In genomic region chr3:113063126-113063894, GRCh38 we compare ENCODE assay signal across 26 cellular contexts.
A peak's percentile ranks its signal among the peaks of the same experiment; 100 is the strongest.
DNase-seq lines count a peak whose midpoint lies in the region; ATAC-seq and TF ChIP-seq lines count a peak whose summit lies in the region.
"Had no signal": no experiment of that assay in that cellular context is flagged by ENCODE, and none has a peak within 500 bp of the region (broad histone marks: within the 10 kb centered on the region; RNA-seq: fewer than 3 reads in every experiment).

No MANE protein-coding gene starts in this region.

- no peak for ATAC-seq in stimulated activated naive CD8-positive, alpha-beta T cell treated with anti-CD3 and anti-CD28 coated beads, Interleukin-15, Interleukin-2, amounts not matched to agents 100 U/mL and 50 U/mL, for 24 hours
- ATAC-seq: body of pancreas, HepG2, SK-N-SH treated with all-trans-retinoic acid at 6 μM for 48 hours had no signal

- no peaks in the 10 kb centered on the region for H3K27me3 Mint-ChIP-seq in MCF 10A (ENCODE audit: insufficient read depth, unreplicated experiment)
- no peaks in the 10 kb centered on the region for H3K27me3 Mint-ChIP-seq in nephron (ENCODE audit: low read depth)
- H3K27me3 Mint-ChIP-seq in type B pancreatic cell, result no peaks in the 10 kb centered on the region
- H3K27me3 Mint-ChIP-seq: activated B cell treated with CpG ODN at 0.5 μM for 24 hours; activated CD4-positive, alpha-beta memory T cell treated with anti-CD3 and anti-CD28 coated beads for 36 hours had no signal

- BruUV-seq in MCF 10A (replicated peaks; lab: Mats Ljungman, UMichigan), result no TSS peak

- POLR2A ChIA-PET in MCF 10A (lab: Yijun Ruan, JAX), result interaction anchor here (0.7 to 1.4 kb wide), 2 partner anchors 32 to 45 kb away, joined by 3 to 4 read pairs; no protein-coding TSS in a partner anchor

- H3K4me3 Mint-ChIP-seq in MCF 10A (ENCODE audit: unreplicated experiment), result no peak overlapping the region
- H3K4me3 Mint-ChIP-seq in nephron, result no peak overlapping the region
- no peak overlapping the region for H3K4me3 Mint-ChIP-seq in type B pancreatic cell
- H3K4me3 Mint-ChIP-seq: activated B cell treated with CpG ODN at 0.5 μM for 24 hours; activated CD4-positive, alpha-beta memory T cell treated with anti-CD3 and anti-CD28 coated beads for 36 hours; CD8-positive, alpha-beta memory T cell; T-helper 2 cell treated with Interferon-gamma antibody and Interleukin-4, amounts not matched to agents 5 μg/mL and 100 μg/mL, for 36 hours had no signal

- peak overlapping the region; percentile 76 for H3K27ac Mint-ChIP-seq in MCF 10A (ENCODE audit: low read depth, unreplicated experiment)
- H3K27ac Mint-ChIP-seq in nephron, result peak overlapping the region in 2 of 3 experiments; percentile 45 to 90
- H3K27ac Mint-ChIP-seq in type B pancreatic cell, result no peak overlapping the region
- H3K27ac Mint-ChIP-seq: activated B cell treated with CpG ODN at 0.5 μM for 24 hours; activated CD4-positive, alpha-beta memory T cell treated with anti-CD3 and anti-CD28 coated beads for 36 hours; T-helper 2 cell treated with Interferon-gamma antibody and Interleukin-4, amounts not matched to agents 5 μg/mL and 100 μg/mL, for 36 hours had no signal

- H3K4me1 ChIP-seq in breast epithelium (no peaks in the 10 kb centered on the region), esophagus muscularis mucosa (peaks cover 0 to 23% (median 14%) of the 10 kb centered on the region in 4 donors)
- H3K4me1 ChIP-seq: body of pancreas, tibial nerve had no signal

- peaks cover 16% of the 10 kb centered on the region for H3K9me3 Mint-ChIP-seq in MCF 10A (ENCODE audit: unreplicated experiment)
- peaks cover 25% of the 10 kb centered on the region for H3K9me3 Mint-ChIP-seq in nephron
- peaks cover 10% of the 10 kb centered on the region for H3K9me3 Mint-ChIP-seq in type B pancreatic cell

- intact Hi-C loops in MCF 10A (cut with micrococcal nuclease), result no loop called here
- intact Hi-C loops in breast epithelium (cut with DNase I; ENCODE audit: low total_unique reads), result no loop called here
- intact Hi-C loops in esophagus muscularis mucosa (cut with DNase I), result no loop called here

- CTCF ChIA-PET in MCF 10A (lab: Yijun Ruan, JAX), result interaction anchor here (0.6 to 2.5 kb wide), 5 partner anchors 10 to 1073 kb away, joined by 3 to 9 read pairs (median 3); no protein-coding TSS in a partner anchor

- H3K27ac ChIP-seq in breast epithelium (no peak overlapping the region), esophagus muscularis mucosa (replicated peaks in 1 of 4) (peak overlapping the region; percentile 16 to 57 (median 56))
- H3K27ac ChIP-seq: body of pancreas, tibial nerve had no signal

- WGBS in esophagus muscularis mucosa, result 67% methylated on average over 4 of the region's 4 CpGs

- H3K36me3 ChIP-seq in breast epithelium (no peaks in the 10 kb centered on the region), esophagus muscularis mucosa (no peaks in the 10 kb centered on the region)

- TF ChIP-seq POLR2A in breast epithelium (IDR thresholded peaks at IDR 0.05) (no peak), esophagus muscularis mucosa (IDR thresholded peaks at IDR 0.05; ENCODE audit: low read depth) (no peak)

- DNase-seq in MCF 10A (ENCODE audit: unreplicated experiment) (peak; percentile 41), breast epithelium (ENCODE audit: low spot score in 2 of 2) (no peak), esophagus muscularis mucosa (ENCODE audit: extremely low spot score) (no peak), type B pancreatic cell (ENCODE audit: extremely low spot score, unreplicated experiment) (no peak), AG08396 (ENCODE audit: low spot score) (no peak)
- DNase-seq in stimulated activated naive CD8-positive, alpha-beta T cell treated with anti-CD3 and anti-CD28 coated beads, Interleukin-15, Interleukin-2, amounts not matched to agents 100 U/mL and 50 U/mL, for 24 hours, result no peak
- DNase-seq in activated CD4-positive, alpha-beta T cell treated with anti-CD3 and anti-CD28 coated beads, Interleukin-2, amount 50 U/mL, for 48 hours, result no peak
- DNase-seq: 8988T; activated B cell treated with CpG ODN at 0.5 μM for 24 hours; activated CD4-positive, alpha-beta memory T cell treated with anti-CD3 and anti-CD28 coated beads for 36 hours; activated effector memory CD4-positive, alpha-beta T cell treated with Interleukin-2 at 50 U/mL for 16 hours; body of pancreas; CD8-positive, alpha-beta memory T cell; effector memory CD4-positive, alpha-beta T cell; GF-D8; GOT3; midbrain; NCI-H1417 treated with DMSO at 0.1 percent for 48 hours; NCI-H524 treated with DMSO at 0.1 percent for 48 hours; small intestine; stimulated activated naive CD4-positive, alpha-beta T cell treated with Interleukin-2 at 50 U/mL for 16 hours had no signal

- H3K9me3 ChIP-seq in breast epithelium (peaks cover 0 to 9% of the 10 kb centered on the region in 2 donors), esophagus muscularis mucosa (peaks cover 0 to 9% (median 0%) of the 10 kb centered on the region in 4 donors)
- H3K9me3 ChIP-seq: body of pancreas had no signal

- no peak for TF ChIP-seq EP300 in esophagus muscularis mucosa (IDR thresholded peaks at IDR 0.05)

- H3K36me3 Mint-ChIP-seq in MCF 10A (ENCODE audit: insufficient read depth, unreplicated experiment) (no peaks in the 10 kb centered on the region), nephron (ENCODE audit: low read depth) (peaks cover 32% of the 10 kb centered on the region), type B pancreatic cell (peaks cover 16% of the 10 kb centered on the region)

- H3K4me3 ChIP-seq in breast epithelium (no peak overlapping the region), esophagus muscularis mucosa (no peak overlapping the region)
- H3K4me3 ChIP-seq: body of pancreas, tibial nerve had no signal

- H3K27me3 ChIP-seq in breast epithelium (no peaks in the 10 kb centered on the region), esophagus muscularis mucosa (no peaks in the 10 kb centered on the region)
- H3K27me3 ChIP-seq: body of pancreas, tibial nerve had no signal

- peaks cover 18% of the 10 kb centered on the region for H3K4me1 Mint-ChIP-seq in MCF 10A (ENCODE audit: insufficient read depth, unreplicated experiment)
- H3K4me1 Mint-ChIP-seq in nephron, result peaks cover 7% of the 10 kb centered on the region
- no peaks in the 10 kb centered on the region for H3K4me1 Mint-ChIP-seq in type B pancreatic cell (ENCODE audit: unreplicated experiment)
- H3K4me1 Mint-ChIP-seq: activated B cell treated with CpG ODN at 0.5 μM for 24 hours; CD8-positive, alpha-beta memory T cell had no signal

- TF ChIP-seq CTCF in MCF 10A (IDR thresholded peaks at IDR 0.05; ENCODE audit: unreplicated experiment) (no peak), breast epithelium (IDR thresholded peaks at IDR 0.05) (no peak), esophagus muscularis mucosa (IDR thresholded peaks at IDR 0.05) (no peak), nephron (IDR thresholded peaks at IDR 0.05; ENCODE audit: unreplicated experiment in 3 of 3) (no peak), type B pancreatic cell (conservative IDR thresholded peaks at IDR 0.05) (no peak)

Comparison
In these comparisons a context has a peak if more than half of its experiments do, and no peak if none do; other contexts are left out.
1. H3K27ac ChIP-seq: peak in esophagus muscularis mucosa (4 of 4); none in breast epithelium (0 of 2).